In the genomic region with DNA sequence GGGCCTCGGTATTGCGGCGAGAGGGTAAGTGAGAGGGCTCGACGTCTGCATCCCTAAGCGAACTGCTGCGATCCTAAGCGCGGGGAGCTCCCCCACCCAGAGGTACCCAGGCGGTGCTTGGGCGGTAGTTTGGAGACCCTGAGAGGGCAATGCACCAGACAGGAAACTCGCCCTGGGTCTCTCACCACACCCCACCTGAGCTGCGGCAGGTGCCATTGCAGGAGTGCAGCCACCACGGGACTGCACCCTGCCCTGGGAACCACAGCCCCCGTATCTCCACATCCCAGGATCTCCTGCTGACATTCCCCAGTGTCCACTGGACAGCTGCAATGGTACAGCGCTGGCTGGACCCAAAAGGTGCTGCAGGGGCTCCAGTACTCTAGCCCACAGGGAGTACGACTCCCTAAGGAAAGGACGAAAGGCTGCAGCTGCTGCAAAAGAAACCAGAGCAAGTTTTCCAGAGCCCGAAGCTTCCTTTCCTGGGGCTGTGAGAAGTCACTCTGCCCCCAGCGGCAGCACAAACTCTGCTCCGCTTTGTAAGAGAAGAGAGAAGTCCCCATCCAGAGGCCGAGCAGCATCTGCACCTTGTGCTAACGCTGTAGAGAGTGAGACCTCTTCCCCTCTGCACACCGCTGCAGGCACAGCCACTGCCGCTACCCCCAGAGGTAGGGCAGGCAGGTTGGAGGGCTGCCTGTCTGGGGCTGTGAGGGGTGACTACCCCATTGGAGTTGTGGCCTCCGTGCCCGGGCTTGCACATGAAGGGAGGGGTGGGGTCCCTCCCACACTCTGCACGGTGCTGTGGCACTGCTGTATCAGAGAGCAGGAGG, we compare ENCODE assay signal across 8 cellular contexts. TPM values are rescaled to one million over a fixed set of nuclear protein-coding genes. Genes with fewer than 3 reads are reported as not detected.
DNase-seq lines count a peak whose midpoint lies in the region; ATAC-seq and TF ChIP-seq lines count a peak whose summit lies in the region.

No MANE protein-coding gene starts in this region.

- peak; percentile 89 for ATAC-seq in HG02759 (IDR thresholded peaks at IDR 0.05; ENCODE audit: unreplicated experiment)

- DNase-seq in NCI-H1436 (lab: John Stamatoyannopoulos, UW), result peak; percentile 16
- DNase-seq in NCI-H1436 treated with DMSO at 0.1 percent for 48 hours (lab: John Stamatoyannopoulos, UW), result no peak
- peak; percentile 19 to 23 for DNase-seq in NCI-H1930 (lab: John Stamatoyannopoulos, UW)
- DNase-seq in activated CD4-positive, alpha-beta T cell treated with anti-CD3 and anti-CD28 coated beads, Interleukin-2, amount 50 U/mL, for 4 hours, result peak; percentile 14 to 19
- peak; percentile 33 for DNase-seq in epithelial cell of esophagus (ENCODE audit: low read depth)
- DNase-seq in stimulated activated naive CD4-positive, alpha-beta T cell (lab: John Stamatoyannopoulos, UW), result peak in 4 of 6 experiments; percentile 2 to 44 (median 32)

- H3K4me1 ChIP-seq in mesodermal cell (ENCODE audit: control insufficient read depth, insufficient read depth, low read length, poor library complexity, severe bottlenecking), result no peaks in the 10 kb centered on the region

- no peaks in the 10 kb centered on the region for H3K9me3 ChIP-seq in mesodermal cell (ENCODE audit: control insufficient read depth, low read length)

- H3K4me3 ChIP-seq in epithelial cell of esophagus (ENCODE audit: low read length) (peak overlapping the region; percentile 31), mesodermal cell (ENCODE audit: extremely low read depth, insufficient read depth, low read length, poor library complexity, severe bottlenecking) (peak overlapping the region; percentile 28)

- WGBS in mesodermal cell (ENCODE audit: insufficient coverage in 2 of 2), 2 experiments, result 8% methylated on average over 22 to 23 of the region's 28 CpGs

- H3K36me3 ChIP-seq in mesodermal cell (ENCODE audit: control insufficient read depth, insufficient read depth, low read length), result no peaks in the 10 kb centered on the region

- peak; percentile 53 for TF ChIP-seq CTCF in epithelial cell of esophagus (IDR thresholded peaks at IDR 0.05; ENCODE audit: insufficient read depth, low read depth, low read length, missing control alignments)

- H3K27ac ChIP-seq in mesodermal cell (ENCODE audit: low read depth, low read length, severe bottlenecking), result no peak overlapping the region

RNA-seq across cellular contexts. Expression of gene MON2, which starts 31.1 kb away (rescaled TPM):
- 28.0 TPM for polyA plus RNA-seq in mesodermal cell (2013, experiment 1 of 2)
- 29.4 TPM for polyA plus RNA-seq in mesodermal cell (2013, experiment 2 of 2)
